1 cellular context compared by ENCODE assay signal in genomic region chr2:73373335-73373734, GRCh38.
TF ChIP-seq lines count a peak whose summit lies in the region.

No MANE protein-coding gene starts in this region.

TF ChIP-seq in K562, 482 proteins besides CTCF, POLR2A, EP300 and RAD21 (continued from another document):
- TF ChIP-seq, protein P1, sequence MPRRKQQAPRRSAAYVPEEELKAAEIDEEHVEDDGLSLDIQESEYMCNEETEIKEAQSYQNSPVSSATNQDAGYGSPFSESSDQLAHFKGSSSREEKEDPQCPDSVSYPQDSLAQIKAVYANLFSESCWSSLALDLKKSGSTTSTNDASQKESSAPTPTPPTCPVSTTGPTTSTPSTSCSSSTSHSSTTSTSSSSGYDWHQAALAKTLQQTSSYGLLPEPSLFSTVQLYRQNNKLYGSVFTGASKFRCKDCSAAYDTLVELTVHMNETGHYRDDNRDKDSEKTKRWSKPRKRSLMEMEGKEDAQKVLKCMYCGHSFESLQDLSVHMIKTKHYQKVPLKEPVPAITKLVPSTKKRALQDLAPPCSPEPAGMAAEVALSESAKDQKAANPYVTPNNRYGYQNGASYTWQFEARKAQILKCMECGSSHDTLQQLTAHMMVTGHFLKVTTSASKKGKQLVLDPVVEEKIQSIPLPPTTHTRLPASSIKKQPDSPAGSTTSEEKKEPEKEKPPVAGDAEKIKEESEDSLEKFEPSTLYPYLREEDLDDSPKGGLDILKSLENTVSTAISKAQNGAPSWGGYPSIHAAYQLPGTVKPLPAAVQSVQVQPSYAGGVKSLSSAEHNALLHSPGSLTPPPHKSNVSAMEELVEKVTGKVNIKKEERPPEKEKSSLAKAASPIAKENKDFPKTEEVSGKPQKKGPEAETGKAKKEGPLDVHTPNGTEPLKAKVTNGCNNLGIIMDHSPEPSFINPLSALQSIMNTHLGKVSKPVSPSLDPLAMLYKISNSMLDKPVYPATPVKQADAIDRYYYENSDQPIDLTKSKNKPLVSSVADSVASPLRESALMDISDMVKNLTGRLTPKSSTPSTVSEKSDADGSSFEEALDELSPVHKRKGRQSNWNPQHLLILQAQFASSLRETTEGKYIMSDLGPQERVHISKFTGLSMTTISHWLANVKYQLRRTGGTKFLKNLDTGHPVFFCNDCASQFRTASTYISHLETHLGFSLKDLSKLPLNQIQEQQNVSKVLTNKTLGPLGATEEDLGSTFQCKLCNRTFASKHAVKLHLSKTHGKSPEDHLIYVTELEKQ (CRISPR knock-in tag; IDR thresholded peaks at IDR 0.05) = no peak
